Comparison of ENCODE assay signal across 15 cellular contexts in the genomic region with DNA sequence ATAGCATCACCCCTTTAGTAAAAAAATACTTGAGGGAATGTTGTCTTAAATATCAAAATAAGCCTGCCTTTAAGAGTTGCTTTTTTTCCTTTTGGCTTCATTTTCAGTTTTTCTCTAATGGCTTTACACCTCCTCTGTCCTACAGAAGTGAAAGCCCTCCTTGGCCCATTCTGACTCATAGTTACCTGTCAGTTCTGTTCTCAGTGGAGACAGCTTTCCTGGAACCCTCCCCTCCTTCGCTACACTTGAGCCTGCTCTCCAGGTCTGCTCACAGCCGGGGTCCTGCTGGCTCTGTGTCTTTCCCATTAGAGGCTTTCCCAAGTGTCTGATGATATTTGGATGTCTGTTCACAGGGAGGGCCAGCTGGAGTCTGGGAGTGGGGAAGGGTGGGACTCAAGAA.
A peak's percentile ranks its signal among the peaks of the same experiment; 100 is the strongest.
DNase-seq lines count a peak whose midpoint lies in the region; ATAC-seq, FAIRE-seq and TF ChIP-seq lines count a peak whose summit lies in the region.
"Had no signal": no experiment of that assay in that cellular context is flagged by ENCODE, and none has a peak within 500 bp of the region (broad histone marks: within the 10 kb centered on the region; RNA-seq: fewer than 3 reads in every experiment).

No MANE protein-coding gene starts in this region.

- H3K36me3 ChIP-seq in pancreas (no peaks in the 10 kb centered on the region), uterus (no peaks in the 10 kb centered on the region)
- H3K36me3 ChIP-seq: upper lobe of left lung had no signal

- intact Hi-C loops in pancreas (cut with DNase I) = no loop called here
- intact Hi-C loops in uterus (cut with DNase I; ENCODE audit: low total_unique reads) = no loop called here

- H3K9me3 Mint-ChIP-seq in activated T-cell treated with anti-CD3 and anti-CD28 coated beads, Interleukin-2, amount 50 U/mL, for 72 hours = no peaks in the 10 kb centered on the region
- no peaks in the 10 kb centered on the region for H3K9me3 Mint-ChIP-seq in stimulated activated effector memory CD8-positive, alpha-beta T cell treated with anti-CD3 and anti-CD28 coated beads, Interleukin-12 subunit alpha, Interleukin-12 subunit beta, amount 100 ng/mL, for 72 hours
- H3K9me3 Mint-ChIP-seq: central memory CD8-positive, alpha-beta T cell had no signal

- H3K4me1 Mint-ChIP-seq in activated T-cell treated with anti-CD3 and anti-CD28 coated beads, Interleukin-2, amount 50 U/mL, for 72 hours (ENCODE audit: low read depth) = peaks cover 8% of the 10 kb centered on the region
- no peaks in the 10 kb centered on the region for H3K4me1 Mint-ChIP-seq in stimulated activated effector memory CD8-positive, alpha-beta T cell treated with anti-CD3 and anti-CD28 coated beads, Interleukin-12 subunit alpha, Interleukin-12 subunit beta, amount 100 ng/mL, for 72 hours
- H3K4me1 Mint-ChIP-seq: central memory CD8-positive, alpha-beta T cell had no signal

- TF ChIP-seq POLR2A in uterus (IDR thresholded peaks at IDR 0.05) = no peak

- no peak overlapping the region for H3K27ac ChIP-seq in pancreas
- no peak overlapping the region for H3K27ac ChIP-seq in uterus
- H3K27ac ChIP-seq: upper lobe of left lung had no signal

- DNase-seq in activated T-cell treated with anti-CD3 and anti-CD28 coated beads, Interleukin-2, amount 50 U/mL, for 72 hours = peak in 1 of 2 donors; percentile 18
- no peak for DNase-seq in activated T-cell treated with anti-CD3 and anti-CD28 coated beads for 4 hours
- no peak for DNase-seq in stimulated activated effector memory CD8-positive, alpha-beta T cell treated with anti-CD3 and anti-CD28 coated beads, Interleukin-12 subunit alpha, Interleukin-12 subunit beta, amount 100 ng/mL, for 72 hours (ENCODE audit: low spot score in 2 of 2)
- DNase-seq in pancreas = no peak
- no peak for DNase-seq in uterus
- no peak for DNase-seq in D341Med (ENCODE audit: low spot score)
- DNase-seq: activated effector memory CD4-positive, alpha-beta T cell treated with Interleukin-2 at 50 U/mL for 16 hours; erythroblast; NCI-H1092 treated with DMSO at 0.1 percent for 48 hours; SK-N-SH; upper lobe of left lung had no signal

- H3K36me3 Mint-ChIP-seq in activated T-cell treated with anti-CD3 and anti-CD28 coated beads, Interleukin-2, amount 50 U/mL, for 72 hours (ENCODE audit: insufficient read depth in 2 of 2) = no peaks in the 10 kb centered on the region
- no peaks in the 10 kb centered on the region for H3K36me3 Mint-ChIP-seq in stimulated activated effector memory CD8-positive, alpha-beta T cell treated with anti-CD3 and anti-CD28 coated beads, Interleukin-12 subunit alpha, Interleukin-12 subunit beta, amount 100 ng/mL, for 72 hours

- ATAC-seq in activated T-cell treated with anti-CD3 and anti-CD28 coated beads, Interleukin-2, amount 50 U/mL, for 72 hours (replicated peaks in 1 of 2) = peak; percentile 62 to 73
- ATAC-seq in GM21529 (IDR thresholded peaks at IDR 0.05; ENCODE audit: unreplicated experiment) (peak; percentile 57), HG03139 (IDR thresholded peaks at IDR 0.05; ENCODE audit: unreplicated experiment) (peak; percentile 51), pancreas (no peak)
- ATAC-seq in stimulated activated effector memory CD8-positive, alpha-beta T cell treated with anti-CD3 and anti-CD28 coated beads, Interleukin-12 subunit alpha, Interleukin-12 subunit beta, amount 100 ng/mL, for 72 hours = peak; percentile 71

- no peaks in the 10 kb centered on the region for H3K9me3 ChIP-seq in pancreas
- H3K9me3 ChIP-seq in uterus = no peaks in the 10 kb centered on the region
- H3K9me3 ChIP-seq: SK-N-SH, upper lobe of left lung had no signal

- FAIRE-seq in pancreas (lab: Jason Lieb, UNC) = no peak
- FAIRE-seq: D721Med had no signal

- no peak overlapping the region for H3K4me3 Mint-ChIP-seq in activated T-cell treated with anti-CD3 and anti-CD28 coated beads, Interleukin-2, amount 50 U/mL, for 72 hours
- H3K4me3 Mint-ChIP-seq in stimulated activated effector memory CD8-positive, alpha-beta T cell treated with anti-CD3 and anti-CD28 coated beads, Interleukin-12 subunit alpha, Interleukin-12 subunit beta, amount 100 ng/mL, for 72 hours = no peak overlapping the region
- H3K4me3 Mint-ChIP-seq: central memory CD8-positive, alpha-beta T cell had no signal

- TF ChIP-seq CTCF in pancreas (IDR thresholded peaks at IDR 0.05) (no peak), uterus (IDR thresholded peaks at IDR 0.05) (no peak)

- H3K27me3 ChIP-seq in pancreas (no peaks in the 10 kb centered on the region), uterus (no peaks in the 10 kb centered on the region)
- H3K27me3 ChIP-seq: upper lobe of left lung had no signal

- H3K27me3 Mint-ChIP-seq in activated T-cell treated with anti-CD3 and anti-CD28 coated beads, Interleukin-2, amount 50 U/mL, for 72 hours (ENCODE audit: low read depth) = no peaks in the 10 kb centered on the region
- H3K27me3 Mint-ChIP-seq: central memory CD8-positive, alpha-beta T cell had no signal

- WGBS in pancreas, 2 donors = 42 to 63% methylated on average over 2 of the region's 2 CpGs

- no peak overlapping the region for H3K27ac Mint-ChIP-seq in activated T-cell treated with anti-CD3 and anti-CD28 coated beads, Interleukin-2, amount 50 U/mL, for 72 hours
- no peak overlapping the region for H3K27ac Mint-ChIP-seq in stimulated activated effector memory CD8-positive, alpha-beta T cell treated with anti-CD3 and anti-CD28 coated beads, Interleukin-12 subunit alpha, Interleukin-12 subunit beta, amount 100 ng/mL, for 72 hours

- H3K4me3 ChIP-seq in pancreas (no peak overlapping the region), uterus (no peak overlapping the region)
- H3K4me3 ChIP-seq: upper lobe of left lung had no signal

- H3K4me1 ChIP-seq in pancreas = peaks cover 40 to 44% (median 43%) of the 10 kb centered on the region in 3 donors
- peaks cover 0 to 14% of the 10 kb centered on the region in 2 donors for H3K4me1 ChIP-seq in uterus

Comparison
In these comparisons a context has a peak if more than half of its experiments do, and no peak if none do; other contexts are left out.
1. ATAC-seq: peak in activated T-cell treated with anti-CD3 and anti-CD28 coated beads, Interleukin-2, amount 50 U/mL, for 72 hours (2 of 2), GM21529 (single experiment), HG03139 (single experiment) and stimulated activated effector memory CD8-positive, alpha-beta T cell treated with anti-CD3 and anti-CD28 coated beads, Interleukin-12 subunit alpha, Interleukin-12 subunit beta, amount 100 ng/mL, for 72 hours (single experiment); none in pancreas (0 of 4).